9 cellular contexts compared by ENCODE assay signal in the genomic region with DNA sequence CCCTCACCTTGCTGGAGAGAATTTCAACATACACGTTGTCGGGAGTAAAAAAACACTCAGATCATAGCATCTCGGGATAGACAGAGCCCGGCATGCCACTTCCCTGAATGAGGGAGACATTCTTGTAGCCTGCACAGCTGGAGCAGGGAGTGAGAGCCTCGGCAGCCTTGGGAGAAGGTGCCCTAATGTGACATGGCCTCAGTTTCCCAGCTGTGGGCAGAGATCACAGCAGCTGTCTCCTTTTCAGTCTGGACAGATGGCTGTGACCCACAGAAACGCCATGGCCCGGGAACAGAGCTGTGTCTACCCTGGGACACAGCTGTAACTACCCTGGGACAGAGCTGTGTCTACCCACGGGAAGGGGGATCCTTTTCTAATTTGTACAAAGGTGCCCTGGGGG. TPM values are rescaled to one million over a fixed set of nuclear protein-coding genes. Genes with fewer than 3 reads are reported as not detected.
A peak's percentile ranks its signal among the peaks of the same experiment; 100 is the strongest.
DNase-seq lines count a peak whose midpoint lies in the region; ATAC-seq and TF ChIP-seq lines count a peak whose summit lies in the region.
"Had no signal": no experiment of that assay in that cellular context is flagged by ENCODE, and none has a peak within 500 bp of the region (broad histone marks: within the 10 kb centered on the region; RNA-seq: fewer than 3 reads in every experiment).

No MANE protein-coding gene starts in this region.

- H3K4me1 ChIP-seq in psoas muscle, result peaks cover 27% of the 10 kb centered on the region

- CTCF ChIA-PET in activated CD4-positive, alpha-beta T cell treated with anti-CD3 and anti-CD28 coated beads, Interleukin-2, amount 10 ng/mL, durations not matched to agents 7 days and 5 days (lab: Charles Lee), result interaction anchor here (1.2 to 1.8 kb wide), 2 partner anchors 14 to 18 kb away, joined by 3 to 6 read pairs; no protein-coding TSS in a partner anchor
- CTCF ChIA-PET in Calu3 (lab: Charles Lee), result no interaction called here

- H3K27me3 Mint-ChIP-seq in dendritic cell treated with granulocyte-macrophage colony-stimulating factor and Interleukin-4, amounts not matched to agents 40 ng/mL and 50 ng/mL, for 4 days, result peaks cover 6% of the 10 kb centered on the region
- H3K27me3 Mint-ChIP-seq in activated CD4-positive, alpha-beta T cell treated with anti-CD3 and anti-CD28 coated beads, Interleukin-2, amount 10 ng/mL, durations not matched to agents 7 days and 5 days, result no peaks in the 10 kb centered on the region
- no peaks in the 10 kb centered on the region for H3K27me3 Mint-ChIP-seq in Calu3 (ENCODE audit: unreplicated experiment)

- no peaks in the 10 kb centered on the region for H3K9me3 ChIP-seq in psoas muscle

- H3K27me3 ChIP-seq in psoas muscle (ENCODE audit: insufficient read depth in 3 of 3, low read length in 2 of 3), result no peaks in the 10 kb centered on the region

- no peaks in the 10 kb centered on the region for H3K9me3 Mint-ChIP-seq in dendritic cell treated with granulocyte-macrophage colony-stimulating factor and Interleukin-4, amounts not matched to agents 40 ng/mL and 50 ng/mL, for 4 days
- H3K9me3 Mint-ChIP-seq in activated CD4-positive, alpha-beta T cell treated with anti-CD3 and anti-CD28 coated beads, Interleukin-2, amount 10 ng/mL, durations not matched to agents 7 days and 5 days, result no peaks in the 10 kb centered on the region
- no peaks in the 10 kb centered on the region for H3K9me3 Mint-ChIP-seq in Calu3 (ENCODE audit: low read depth, unreplicated experiment)

- TF ChIP-seq CTCF in psoas muscle (IDR thresholded peaks at IDR 0.05) (no peak), Calu3 (IDR thresholded peaks at IDR 0.05; ENCODE audit: unreplicated experiment) (no peak)

- no peak overlapping the region for H3K4me3 ChIP-seq in psoas muscle
- H3K4me3 ChIP-seq: lung had no signal

- peak overlapping the region; percentile 22 for H3K27ac Mint-ChIP-seq in dendritic cell treated with granulocyte-macrophage colony-stimulating factor and Interleukin-4, amounts not matched to agents 40 ng/mL and 50 ng/mL, for 4 days
- H3K27ac Mint-ChIP-seq in activated CD4-positive, alpha-beta T cell treated with anti-CD3 and anti-CD28 coated beads, Interleukin-2, amount 10 ng/mL, durations not matched to agents 7 days and 5 days, result no peak overlapping the region
- H3K27ac Mint-ChIP-seq in Calu3 (ENCODE audit: unreplicated experiment), result no peak overlapping the region

- ATAC-seq in GM18505 (IDR thresholded peaks at IDR 0.05; ENCODE audit: unreplicated experiment) (peak; percentile 0), HG03066 (IDR thresholded peaks at IDR 0.05; ENCODE audit: low read depth, unreplicated experiment) (peak; percentile 0), psoas muscle (no peak)

- BruUV-seq in Calu3 (replicated peaks; lab: Mats Ljungman, UMichigan), result no TSS peak

- no peaks in the 10 kb centered on the region for H3K36me3 ChIP-seq in psoas muscle (ENCODE audit: insufficient read depth in 1 of 2, low read depth in 1 of 2)

- 84 to 91% (median 86%) methylated on average over 8 of the region's 8 CpGs for WGBS in psoas muscle, 3 donors

- H3K4me1 Mint-ChIP-seq in dendritic cell treated with granulocyte-macrophage colony-stimulating factor and Interleukin-4, amounts not matched to agents 40 ng/mL and 50 ng/mL, for 4 days (ENCODE audit: low read depth), result peaks cover 71% of the 10 kb centered on the region
- H3K4me1 Mint-ChIP-seq in activated CD4-positive, alpha-beta T cell treated with anti-CD3 and anti-CD28 coated beads, Interleukin-2, amount 10 ng/mL, durations not matched to agents 7 days and 5 days, result peaks cover 9% of the 10 kb centered on the region
- H3K4me1 Mint-ChIP-seq in Calu3 (ENCODE audit: low read depth, unreplicated experiment), result peaks cover 59% of the 10 kb centered on the region

- no peak for TF ChIP-seq POLR2A in GM18505 (IDR thresholded peaks at IDR 0.05; ENCODE audit: borderline replicate concordance, extremely low read depth, insufficient read depth, insufficient read length)

- POLR2A ChIA-PET in activated CD4-positive, alpha-beta T cell treated with anti-CD3 and anti-CD28 coated beads, Interleukin-2, amount 10 ng/mL, durations not matched to agents 7 days and 5 days (lab: Charles Lee), result no interaction called here

- no peak overlapping the region for H3K4me3 Mint-ChIP-seq in dendritic cell treated with granulocyte-macrophage colony-stimulating factor and Interleukin-4, amounts not matched to agents 40 ng/mL and 50 ng/mL, for 4 days
- H3K4me3 Mint-ChIP-seq in activated CD4-positive, alpha-beta T cell treated with anti-CD3 and anti-CD28 coated beads, Interleukin-2, amount 10 ng/mL, durations not matched to agents 7 days and 5 days, result no peak overlapping the region
- no peak overlapping the region for H3K4me3 Mint-ChIP-seq in Calu3 (ENCODE audit: low read depth, unreplicated experiment)

- intact Hi-C loops in dendritic cell treated with granulocyte-macrophage colony-stimulating factor and Interleukin-4, amounts not matched to agents 40 ng/mL and 50 ng/mL, for 4 days (cut with micrococcal nuclease), result no loop called here
- intact Hi-C loops in psoas muscle (cut with DNase I), result no loop called here
- intact Hi-C loops in Calu3 (cut with micrococcal nuclease; ENCODE audit: unreplicated experiment), result no loop called here

- H3K36me3 Mint-ChIP-seq in dendritic cell treated with granulocyte-macrophage colony-stimulating factor and Interleukin-4, amounts not matched to agents 40 ng/mL and 50 ng/mL, for 4 days (ENCODE audit: low read depth), result peaks cover 13% of the 10 kb centered on the region
- no peaks in the 10 kb centered on the region for H3K36me3 Mint-ChIP-seq in activated CD4-positive, alpha-beta T cell treated with anti-CD3 and anti-CD28 coated beads, Interleukin-2, amount 10 ng/mL, durations not matched to agents 7 days and 5 days (ENCODE audit: low read depth)
- H3K36me3 Mint-ChIP-seq in Calu3 (ENCODE audit: insufficient read depth, unreplicated experiment), result peaks cover 3% of the 10 kb centered on the region

- H3K27ac ChIP-seq in psoas muscle, result peak overlapping the region; percentile 9

- DNase-seq in psoas muscle, result peak in 1 of 2 donors; percentile 47
- no peak for DNase-seq in NCI-H510A (lab: John Stamatoyannopoulos, UW)
- no peak for DNase-seq in activated CD4-positive, alpha-beta T cell treated with anti-CD3 and anti-CD28 coated beads, Interleukin-2, amount 10 ng/mL, durations not matched to agents 7 days and 5 days
- no peak for DNase-seq in germinal center (ENCODE audit: low spot score)
- DNase-seq in Calu3, result no peak

RNA-seq across cellular contexts. Expression of a gene that starts 55.9 kb away (rescaled TPM):
- 10 to 100 TPM in 3 of 4 donors, 1 to 10 TPM in 1; 9.2 to 12.1 (median 11.4) TPM for total RNA-seq in psoas muscle
- polyA plus RNA-seq in psoas muscle, result 10 to 100 TPM; 12.6 to 20.6 (median 13.2) TPM
- total RNA-seq in activated CD4-positive, alpha-beta T cell treated with anti-CD3 and anti-CD28 coated beads, Interleukin-2, amount 10 ng/mL, durations not matched to agents 7 days and 5 days, result 10 to 100 TPM; 14.1 to 14.4 TPM
- 26.4 and 28.5 TPM in 2 replicates for total RNA-seq in Calu3 (2022)

Comparison
In these comparisons a context has a peak if more than half of its experiments do, and no peak if none do; other contexts are left out.
1. ATAC-seq: peak in GM18505 (single experiment) and HG03066 (single experiment); none in psoas muscle (0 of 4).